17 cellular contexts compared by ENCODE assay signal in genomic region chr9:2489838-2490314, GRCh38.
A peak's percentile ranks its signal among the peaks of the same experiment; 100 is the strongest.
DNase-seq lines count a peak whose midpoint lies in the region; ATAC-seq, FAIRE-seq and TF ChIP-seq lines count a peak whose summit lies in the region.
"Had no signal": no experiment of that assay in that cellular context is flagged by ENCODE, and none has a peak within 500 bp of the region (broad histone marks: within the 10 kb centered on the region; RNA-seq: fewer than 3 reads in every experiment).

No MANE protein-coding gene starts in this region.

- H3K27me3 ChIP-seq in right atrium auricular region (no peaks in the 10 kb centered on the region), astrocyte (ENCODE audit: insufficient read depth, low read length) (no peaks in the 10 kb centered on the region), esophagus muscularis mucosa (no peaks in the 10 kb centered on the region), suprapubic skin (no peaks in the 10 kb centered on the region)
- H3K27me3 ChIP-seq: dorsolateral prefrontal cortex, vagina had no signal

- peaks cover 3% of the 10 kb centered on the region for H3K9me3 Mint-ChIP-seq in astrocyte (ENCODE audit: unreplicated experiment)
- H3K9me3 Mint-ChIP-seq: activated naive CD8-positive, alpha-beta T cell treated with anti-CD3 and anti-CD28 coated beads, Interleukin-2, amount 50 U/mL, for 24 hours had no signal

- H3K36me3 ChIP-seq in right atrium auricular region, result no peaks in the 10 kb centered on the region
- no peaks in the 10 kb centered on the region for H3K36me3 ChIP-seq in astrocyte (ENCODE audit: insufficient read depth, low read length)
- no peaks in the 10 kb centered on the region for H3K36me3 ChIP-seq in esophagus muscularis mucosa
- H3K36me3 ChIP-seq in suprapubic skin, result no peaks in the 10 kb centered on the region
- H3K36me3 ChIP-seq: vagina, WERI-Rb-1 had no signal

- H3K4me2 ChIP-seq in astrocyte (ENCODE audit: low read length), result no peak overlapping the region

- no peaks in the 10 kb centered on the region for H3K79me2 ChIP-seq in astrocyte (ENCODE audit: insufficient read depth, low read length)

- no peaks in the 10 kb centered on the region for H3K9me3 ChIP-seq in right atrium auricular region
- no peaks in the 10 kb centered on the region for H3K9me3 ChIP-seq in astrocyte (ENCODE audit: insufficient read depth, low read depth, low read length)
- H3K9me3 ChIP-seq in esophagus muscularis mucosa, result no peaks in the 10 kb centered on the region
- no peaks in the 10 kb centered on the region for H3K9me3 ChIP-seq in suprapubic skin
- H3K9me3 ChIP-seq: vagina had no signal

- ATAC-seq in Right ventricle myocardium superior (ENCODE audit: poor library complexity), result peak; percentile 63
- ATAC-seq in left ventricle myocardium superior, result peak; percentile 75
- no peak for ATAC-seq in GM21528 (IDR thresholded peaks at IDR 0.05; ENCODE audit: low FRiP score, unreplicated experiment)
- ATAC-seq: activated naive CD8-positive, alpha-beta T cell treated with anti-CD3 and anti-CD28 coated beads, Interleukin-2, amount 50 U/mL, for 24 hours had no signal

- TF ChIP-seq EP300 in esophagus muscularis mucosa (IDR thresholded peaks at IDR 0.05) (no peak), suprapubic skin (IDR thresholded peaks at IDR 0.05) (no peak)

- no peak overlapping the region for H3K4me3 ChIP-seq in right atrium auricular region
- H3K4me3 ChIP-seq in astrocyte (ENCODE audit: insufficient read depth, low read depth, low read length), result no peak overlapping the region
- no peak overlapping the region for H3K4me3 ChIP-seq in esophagus muscularis mucosa
- no peak overlapping the region for H3K4me3 ChIP-seq in suprapubic skin
- H3K4me3 ChIP-seq: dorsolateral prefrontal cortex, vagina had no signal

- DNase-seq in Right ventricle myocardium superior (no peak), right atrium auricular region (ENCODE audit: low spot score) (no peak), astrocyte (ENCODE audit: low read depth) (peak; percentile 71), left ventricle myocardium superior (no peak), esophagus muscularis mucosa (ENCODE audit: extremely low spot score) (no peak), suprapubic skin (ENCODE audit: low spot score in 2 of 2) (no peak)
- no peak for DNase-seq in activated naive CD4-positive, alpha-beta T cell treated with anti-CD3 and anti-CD28 coated beads, Interleukin-2, amount 50 U/mL, for 16 hours
- DNase-seq: activated CD8-positive, alpha-beta memory T cell treated with anti-CD3 and anti-CD28 coated beads, Interleukin-2, amount 50 U/mL, for 4 hours; activated naive CD8-positive, alpha-beta T cell treated with anti-CD3 and anti-CD28 coated beads, Interleukin-2, amount 50 U/mL, for 24 hours; DMS79 treated with DMSO at 0.1 percent for 48 hours; dorsolateral prefrontal cortex; H9; NCI-H524; SHP77; WERI-Rb-1 had no signal

- no peak for FAIRE-seq in astrocyte (lab: Jason Lieb, UNC)

- TF ChIP-seq POLR2A in esophagus muscularis mucosa (IDR thresholded peaks at IDR 0.05; ENCODE audit: low read depth) (no peak), suprapubic skin (IDR thresholded peaks at IDR 0.05) (no peak)

- H3K4me1 Mint-ChIP-seq in astrocyte (ENCODE audit: low read depth, unreplicated experiment), result peaks cover 24% of the 10 kb centered on the region
- H3K4me1 Mint-ChIP-seq: activated naive CD8-positive, alpha-beta T cell treated with anti-CD3 and anti-CD28 coated beads, Interleukin-2, amount 50 U/mL, for 24 hours had no signal

- no peaks in the 10 kb centered on the region for H3K36me3 Mint-ChIP-seq in astrocyte (ENCODE audit: low read depth, unreplicated experiment)

- H3K4me1 ChIP-seq in right atrium auricular region (peaks cover 0 to 39% of the 10 kb centered on the region in 2 donors), astrocyte (ENCODE audit: insufficient read depth, low read length) (peaks cover 7% of the 10 kb centered on the region), esophagus muscularis mucosa (peaks cover 21 to 35% (median 32%) of the 10 kb centered on the region in 4 donors), suprapubic skin (no peaks in the 10 kb centered on the region)
- H3K4me1 ChIP-seq: vagina had no signal

- no peak overlapping the region for H3K9ac ChIP-seq in astrocyte (ENCODE audit: low read length)

- 44% methylated on average over 2 of the region's 2 CpGs for WGBS in esophagus muscularis mucosa
- 38% methylated on average over 2 of the region's 2 CpGs for WGBS in suprapubic skin

- intact Hi-C loops in Right ventricle myocardium superior (cut with DNase I), result loop anchor here (10.0 kb wide), 1 partner anchor 75 kb away; no protein-coding TSS in a partner anchor
- intact Hi-C loops in left ventricle myocardium superior (cut with micrococcal nuclease), result no loop called here
- intact Hi-C loops in esophagus muscularis mucosa (cut with DNase I), result loop anchor here (10.0 kb wide), 2 partner anchors 325 to 365 kb away; no protein-coding TSS in a partner anchor

- no peak overlapping the region for H3K27ac Mint-ChIP-seq in astrocyte (ENCODE audit: unreplicated experiment)
- H3K27ac Mint-ChIP-seq: activated naive CD8-positive, alpha-beta T cell treated with anti-CD3 and anti-CD28 coated beads, Interleukin-2, amount 50 U/mL, for 24 hours; H9 had no signal

- H3K4me3 Mint-ChIP-seq in astrocyte (ENCODE audit: unreplicated experiment), result no peak overlapping the region
- H3K4me3 Mint-ChIP-seq: activated naive CD8-positive, alpha-beta T cell treated with anti-CD3 and anti-CD28 coated beads, Interleukin-2, amount 50 U/mL, for 24 hours; H9 had no signal

- no peaks in the 10 kb centered on the region for H3K27me3 Mint-ChIP-seq in astrocyte (ENCODE audit: low read depth, unreplicated experiment)
- H3K27me3 Mint-ChIP-seq: activated naive CD8-positive, alpha-beta T cell treated with anti-CD3 and anti-CD28 coated beads, Interleukin-2, amount 50 U/mL, for 24 hours had no signal

- H4K20me1 ChIP-seq in astrocyte (ENCODE audit: insufficient read depth, low read length), result no peaks in the 10 kb centered on the region

- H3K27ac ChIP-seq in right atrium auricular region (no peak overlapping the region), astrocyte (ENCODE audit: low read depth, low read length) (no peak overlapping the region), esophagus muscularis mucosa (replicated peaks in 1 of 4) (no peak overlapping the region), suprapubic skin (no peak overlapping the region)
- H3K27ac ChIP-seq: dorsolateral prefrontal cortex, vagina, WERI-Rb-1 had no signal

- TF ChIP-seq CTCF in right atrium auricular region (IDR thresholded peaks at IDR 0.05) (no peak), astrocyte (IDR thresholded peaks at IDR 0.05; ENCODE audit: insufficient read depth, low read depth, low read length) (no peak), esophagus muscularis mucosa (IDR thresholded peaks at IDR 0.05) (no peak), suprapubic skin (IDR thresholded peaks at IDR 0.05) (no peak)

- H2AFZ ChIP-seq in astrocyte (ENCODE audit: low read depth, low read length), result no peak overlapping the region
